8 cellular contexts compared by ENCODE assay signal in the genomic region with DNA sequence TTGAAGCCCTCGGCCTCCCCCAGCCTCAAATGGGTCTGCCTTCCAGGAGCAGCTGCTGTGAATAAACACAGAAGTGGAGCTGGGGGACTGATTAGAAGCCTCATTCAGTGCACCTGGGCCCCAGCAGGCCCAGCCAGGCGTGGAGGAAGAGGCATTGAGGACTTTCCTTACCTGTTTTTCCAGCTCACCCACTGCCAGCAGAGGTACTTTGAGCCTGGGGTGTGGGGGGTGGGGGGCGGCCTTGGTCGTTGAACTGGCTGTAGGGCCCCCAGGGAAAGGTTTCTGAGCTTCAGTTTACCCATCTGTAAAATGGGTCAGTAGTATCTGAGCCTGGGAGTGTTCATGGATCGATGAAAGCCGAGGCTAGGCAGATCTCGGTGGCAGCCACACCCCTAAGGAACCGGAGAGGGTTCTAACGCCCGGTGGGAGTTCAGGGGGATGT. TPM values are rescaled to one million over a fixed set of nuclear protein-coding genes. Genes with fewer than 3 reads are reported as not detected.
DNase-seq lines count a peak whose midpoint lies in the region; ATAC-seq and TF ChIP-seq lines count a peak whose summit lies in the region.

No MANE protein-coding gene starts in this region.

- WGBS in HUES64: 79% methylated on average over 10 of the region's 10 CpGs

- intact Hi-C loops in breast epithelium (cut with DNase I; ENCODE audit: low total_unique reads): no loop called here

- peaks cover 0 to 20% (median 3%) of the 10 kb centered on the region in 3 donors for H3K36me3 Mint-ChIP-seq in CD8-positive, alpha-beta memory T cell
- peaks cover 0 to 2% (median 0%) of the 10 kb centered on the region in 3 donors for H3K36me3 Mint-ChIP-seq in naive thymus-derived CD8-positive, alpha-beta T cell

- peak overlapping the region; percentile 82 for H3K9ac ChIP-seq in HUES64 (ENCODE audit: low read depth, low read length)

- peak overlapping the region; percentile 82 to 97 (median 89) for H3K4me3 Mint-ChIP-seq in CD8-positive, alpha-beta memory T cell
- peak overlapping the region; percentile 85 to 99 (median 90) for H3K4me3 Mint-ChIP-seq in naive thymus-derived CD8-positive, alpha-beta T cell

- H3K27ac ChIP-seq in CD8-positive, alpha-beta memory T cell (ENCODE audit: low read depth, low read length): peak overlapping the region; percentile 67
- H3K27ac ChIP-seq in HUES64 (ENCODE audit: low read depth, low read length) (no peak overlapping the region), breast epithelium (peak overlapping the region; percentile 5 to 88)

- H3K36me3 ChIP-seq in CD8-positive, alpha-beta memory T cell (ENCODE audit: insufficient read depth, low read length): no peaks in the 10 kb centered on the region
- H3K36me3 ChIP-seq in HUES64 (ENCODE audit: insufficient read depth, low read length) (peaks cover 12% of the 10 kb centered on the region), breast epithelium (no peaks in the 10 kb centered on the region)

- DNase-seq in CD8-positive, alpha-beta memory T cell: no peak
- DNase-seq in breast epithelium (ENCODE audit: low spot score in 2 of 2) (no peak), HuH-7 (ENCODE audit: low spot score) (no peak), NCI-H1694 treated with DMSO at 0.1 percent for 48 hours (lab: John Stamatoyannopoulos, UW) (no peak), CD1c-positive myeloid dendritic cell (ENCODE audit: extremely low spot score) (no peak)
- no peak for DNase-seq in naive thymus-derived CD8-positive, alpha-beta T cell

- no peaks in the 10 kb centered on the region for H3K27me3 ChIP-seq in CD8-positive, alpha-beta memory T cell (ENCODE audit: insufficient read depth, low read length, poor library complexity, severe bottlenecking)
- no peaks in the 10 kb centered on the region for H3K27me3 ChIP-seq in HUES64 (ENCODE audit: insufficient read depth, low read length)
- no peaks in the 10 kb centered on the region for H3K27me3 ChIP-seq in breast epithelium

- peaks cover 0 to 4% of the 10 kb centered on the region in 2 donors for H3K27me3 Mint-ChIP-seq in CD8-positive, alpha-beta memory T cell
- peaks cover 0 to 1% (median 0%) of the 10 kb centered on the region in 5 donors for H3K27me3 Mint-ChIP-seq in naive thymus-derived CD8-positive, alpha-beta T cell

- H3K4me3 ChIP-seq in CD8-positive, alpha-beta memory T cell (ENCODE audit: low read length): peak overlapping the region; percentile 87
- peak overlapping the region; percentile 68 for H3K4me3 ChIP-seq in HUES64 (ENCODE audit: low read length)
- H3K4me3 ChIP-seq in breast epithelium: peak overlapping the region in 2 of 3 donors; percentile 77 to 94

- no peaks in the 10 kb centered on the region for H3K9me3 ChIP-seq in CD8-positive, alpha-beta memory T cell (ENCODE audit: low read length)
- no peaks in the 10 kb centered on the region for H3K9me3 ChIP-seq in HUES64 (ENCODE audit: insufficient read depth, low read depth, low read length)
- H3K9me3 ChIP-seq in breast epithelium: no peaks in the 10 kb centered on the region

- no peak for TF ChIP-seq POLR2A in breast epithelium (IDR thresholded peaks at IDR 0.05)

- ATAC-seq in naive thymus-derived CD8-positive, alpha-beta T cell: no peak
- no peak for ATAC-seq in HG03175 (IDR thresholded peaks at IDR 0.05; ENCODE audit: unreplicated experiment)

- POLR2A ChIA-PET in CD8-positive, alpha-beta memory T cell (lab: Charles Lee): interaction anchor here (1.0 kb wide), 1 partner anchor 15 kb away, joined by 4 read pairs; no protein-coding TSS in a partner anchor
- POLR2A ChIA-PET in naive thymus-derived CD8-positive, alpha-beta T cell (lab: Charles Lee): interaction anchor here (0.6 to 2.9 kb wide), 7 partner anchors 9 to 328 kb away, joined by 3 to 31 read pairs (median 4); a partner anchor contains a TSS

- no peak for TF ChIP-seq CTCF in breast epithelium (IDR thresholded peaks at IDR 0.05)

- peak overlapping the region in 5 of 8 donors; percentile 75 to 97 (median 88) for H3K27ac Mint-ChIP-seq in CD8-positive, alpha-beta memory T cell
- H3K27ac Mint-ChIP-seq in naive thymus-derived CD8-positive, alpha-beta T cell: peak overlapping the region in 4 of 10 donors; percentile 25 to 97 (median 91)

- CTCF ChIA-PET in CD8-positive, alpha-beta memory T cell (lab: Charles Lee): interaction anchor here (0.9 kb wide), 1 partner anchor 111 kb away, joined by 3 read pairs; a partner anchor contains a TSS

- H3K4me1 ChIP-seq in CD8-positive, alpha-beta memory T cell (ENCODE audit: insufficient read depth, low read length): peaks cover 15% of the 10 kb centered on the region
- peaks cover 15% of the 10 kb centered on the region for H3K4me1 ChIP-seq in HUES64 (ENCODE audit: insufficient read depth, low read length)
- peaks cover 4 to 11% of the 10 kb centered on the region in 2 donors for H3K4me1 ChIP-seq in breast epithelium

- H3K9me3 Mint-ChIP-seq in CD8-positive, alpha-beta memory T cell: no peaks in the 10 kb centered on the region
- no peaks in the 10 kb centered on the region for H3K9me3 Mint-ChIP-seq in naive thymus-derived CD8-positive, alpha-beta T cell

- H3K4me1 Mint-ChIP-seq in CD8-positive, alpha-beta memory T cell: peaks cover 22 to 50% (median 27%) of the 10 kb centered on the region in 3 donors
- H3K4me1 Mint-ChIP-seq in naive thymus-derived CD8-positive, alpha-beta T cell: peaks cover 28 to 43% (median 40%) of the 10 kb centered on the region in 4 donors

RNA-seq across cellular contexts. Expression of a gene that starts 1.5 kb away (rescaled TPM):
- total RNA-seq in CD8-positive, alpha-beta memory T cell: 10 to 100 TPM; 21.5 to 21.9 TPM
- polyA plus RNA-seq in CD8-positive, alpha-beta memory T cell: 13.3 TPM
- 33.7 TPM for polyA plus RNA-seq in HUES64 (2013, experiment 1 of 2)
- 34.4 TPM for polyA plus RNA-seq in HUES64 (2013, experiment 2 of 2)
- total RNA-seq in breast epithelium: 100 to 1,000 TPM in 1 of 3 donors, 10 to 100 TPM in 2; 26.4 to 141 (median 64.1) TPM
- 10 to 100 TPM; 26.2 to 31.7 TPM for total RNA-seq in naive thymus-derived CD8-positive, alpha-beta T cell
- 1 to 10 TPM; 5.4 to 8.0 (median 7.9) TPM for polyA plus RNA-seq in naive thymus-derived CD8-positive, alpha-beta T cell
